Comparison of ENCODE assay signal across 1 cellular context in genomic region chr1:43349594-43350306, GRCh38.
TF ChIP-seq lines count a peak whose summit lies in the region.

No MANE protein-coding gene starts in this region.

TF ChIP-seq in HEK293, 187 proteins besides CTCF, POLR2A, EP300 and RAD21 (continued from another document and continues in another):
- TF ChIP-seq, protein P1, sequence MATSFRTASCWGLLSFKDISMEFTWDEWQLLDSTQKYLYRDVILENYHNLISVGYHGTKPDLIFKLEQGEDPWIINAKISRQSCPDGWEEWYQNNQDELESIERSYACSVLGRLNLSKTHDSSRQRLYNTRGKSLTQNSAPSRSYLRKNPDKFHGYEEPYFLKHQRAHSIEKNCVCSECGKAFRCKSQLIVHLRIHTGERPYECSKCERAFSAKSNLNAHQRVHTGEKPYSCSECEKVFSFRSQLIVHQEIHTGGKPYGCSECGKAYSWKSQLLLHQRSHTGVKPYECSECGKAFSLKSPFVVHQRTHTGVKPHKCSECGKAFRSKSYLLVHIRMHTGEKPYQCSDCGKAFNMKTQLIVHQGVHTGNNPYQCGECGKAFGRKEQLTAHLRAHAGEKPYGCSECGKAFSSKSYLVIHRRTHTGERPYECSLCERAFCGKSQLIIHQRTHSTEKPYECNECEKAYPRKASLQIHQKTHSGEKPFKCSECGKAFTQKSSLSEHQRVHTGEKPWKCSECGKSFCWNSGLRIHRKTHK (tag by site-specific recombination; IDR thresholded peaks at IDR 0.05): no peak
- TF ChIP-seq KLF1 (tag by site-specific recombination; IDR thresholded peaks at IDR 0.05) (no peak; the same call in 1 of the 2 replicates), KLF8 (tag by site-specific recombination; IDR thresholded peaks at IDR 0.05) (peak; percentile 63; the same call in 1 of the 2 replicates), ZEB2 (tag by site-specific recombination; IDR thresholded peaks at IDR 0.05) (0 out of 2 replicates have a peak, but pooled peaks have one; percentile 16), HOXD13 (CRISPR knock-in tag; IDR thresholded peaks at IDR 0.05; ENCODE audit: borderline replicate concordance) (no peak), ZNF585B (tag by site-specific recombination; IDR thresholded peaks at IDR 0.05) (no peak), TRIM28 (IDR thresholded peaks at IDR 0.05; ENCODE audit: borderline replicate concordance, low read length) (no peak), PRDM2 (tag by site-specific recombination; IDR thresholded peaks at IDR 0.05; ENCODE audit: borderline replicate concordance) (no peak), ZNF596 (tag by site-specific recombination; IDR thresholded peaks at IDR 0.05) (no peak), ZNF549 (tag by site-specific recombination; IDR thresholded peaks at IDR 0.05) (no peak), ZBTB20 (tag by site-specific recombination; IDR thresholded peaks at IDR 0.05) (no peak), ZNF623 (tag by site-specific recombination; IDR thresholded peaks at IDR 0.05) (peak; percentile 44), ZNF600 (tag by site-specific recombination; IDR thresholded peaks at IDR 0.05) (0 out of 2 replicates have a peak, but pooled peaks have one; percentile 15), ZNF544 (tag by site-specific recombination; IDR thresholded peaks at IDR 0.05) (no peak), ZNF677 (tag by site-specific recombination; IDR thresholded peaks at IDR 0.05) (no peak), BCL6B (tag by site-specific recombination; IDR thresholded peaks at IDR 0.05) (no peak), YY1 (tag by site-specific recombination; IDR thresholded peaks at IDR 0.05) (no peak), ZNF777 (tag by site-specific recombination; IDR thresholded peaks at IDR 0.05; ENCODE audit: borderline replicate concordance) (0 out of 2 replicates have a peak, but pooled peaks have one; percentile 28), ZNF701 (tag by site-specific recombination; IDR thresholded peaks at IDR 0.05) (no peak), ZNF248 (tag by site-specific recombination; IDR thresholded peaks at IDR 0.05) (no peak), ZNF791 (tag by site-specific recombination; IDR thresholded peaks at IDR 0.05) (no peak), OSR2 (tag by site-specific recombination; IDR thresholded peaks at IDR 0.05) (no peak), GLI2 (tag by site-specific recombination; IDR thresholded peaks at IDR 0.05; ENCODE audit: borderline replicate concordance, low read depth) (no peak), PATZ1 (tag by site-specific recombination; IDR thresholded peaks at IDR 0.05) (peak; percentile 68; the same call in 1 of the 2 replicates), ZNF501 (tag by site-specific recombination; IDR thresholded peaks at IDR 0.05) (0 out of 2 replicates have a peak, but pooled peaks have one; percentile 2), ZFHX2 (tag by site-specific recombination; conservative IDR thresholded peaks at IDR 0.05) (peak; percentile 100; the same call in 1 of the 2 replicates), ZFP37 (tag by site-specific recombination; IDR thresholded peaks at IDR 0.05) (no peak), MEIS1 (CRISPR knock-in tag; IDR thresholded peaks at IDR 0.05; ENCODE audit: borderline replicate concordance) (no peak), ZNF223 (tag by site-specific recombination; IDR thresholded peaks at IDR 0.05) (no peak), ZNF2 (tag by site-specific recombination; IDR thresholded peaks at IDR 0.05) (peak; percentile 6; the same call in 1 of the 2 replicates), ZNF621 (tag by site-specific recombination; IDR thresholded peaks at IDR 0.05) (no peak), ZNF423 (tag by site-specific recombination; IDR thresholded peaks at IDR 0.05) (no peak), SALL2 (tag by site-specific recombination; IDR thresholded peaks at IDR 0.05; ENCODE audit: borderline replicate concordance) (no peak), ZSCAN16 (tag by site-specific recombination; IDR thresholded peaks at IDR 0.05) (no peak), ZNF302 (tag by site-specific recombination; IDR thresholded peaks at IDR 0.05; ENCODE audit: low read depth) (no peak)
- TF ChIP-seq, protein P2, sequence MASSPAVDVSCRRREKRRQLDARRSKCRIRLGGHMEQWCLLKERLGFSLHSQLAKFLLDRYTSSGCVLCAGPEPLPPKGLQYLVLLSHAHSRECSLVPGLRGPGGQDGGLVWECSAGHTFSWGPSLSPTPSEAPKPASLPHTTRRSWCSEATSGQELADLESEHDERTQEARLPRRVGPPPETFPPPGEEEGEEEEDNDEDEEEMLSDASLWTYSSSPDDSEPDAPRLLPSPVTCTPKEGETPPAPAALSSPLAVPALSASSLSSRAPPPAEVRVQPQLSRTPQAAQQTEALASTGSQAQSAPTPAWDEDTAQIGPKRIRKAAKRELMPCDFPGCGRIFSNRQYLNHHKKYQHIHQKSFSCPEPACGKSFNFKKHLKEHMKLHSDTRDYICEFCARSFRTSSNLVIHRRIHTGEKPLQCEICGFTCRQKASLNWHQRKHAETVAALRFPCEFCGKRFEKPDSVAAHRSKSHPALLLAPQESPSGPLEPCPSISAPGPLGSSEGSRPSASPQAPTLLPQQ (tag by site-specific recombination; IDR thresholded peaks at IDR 0.05): no peak
- TF ChIP-seq, protein P3, sequence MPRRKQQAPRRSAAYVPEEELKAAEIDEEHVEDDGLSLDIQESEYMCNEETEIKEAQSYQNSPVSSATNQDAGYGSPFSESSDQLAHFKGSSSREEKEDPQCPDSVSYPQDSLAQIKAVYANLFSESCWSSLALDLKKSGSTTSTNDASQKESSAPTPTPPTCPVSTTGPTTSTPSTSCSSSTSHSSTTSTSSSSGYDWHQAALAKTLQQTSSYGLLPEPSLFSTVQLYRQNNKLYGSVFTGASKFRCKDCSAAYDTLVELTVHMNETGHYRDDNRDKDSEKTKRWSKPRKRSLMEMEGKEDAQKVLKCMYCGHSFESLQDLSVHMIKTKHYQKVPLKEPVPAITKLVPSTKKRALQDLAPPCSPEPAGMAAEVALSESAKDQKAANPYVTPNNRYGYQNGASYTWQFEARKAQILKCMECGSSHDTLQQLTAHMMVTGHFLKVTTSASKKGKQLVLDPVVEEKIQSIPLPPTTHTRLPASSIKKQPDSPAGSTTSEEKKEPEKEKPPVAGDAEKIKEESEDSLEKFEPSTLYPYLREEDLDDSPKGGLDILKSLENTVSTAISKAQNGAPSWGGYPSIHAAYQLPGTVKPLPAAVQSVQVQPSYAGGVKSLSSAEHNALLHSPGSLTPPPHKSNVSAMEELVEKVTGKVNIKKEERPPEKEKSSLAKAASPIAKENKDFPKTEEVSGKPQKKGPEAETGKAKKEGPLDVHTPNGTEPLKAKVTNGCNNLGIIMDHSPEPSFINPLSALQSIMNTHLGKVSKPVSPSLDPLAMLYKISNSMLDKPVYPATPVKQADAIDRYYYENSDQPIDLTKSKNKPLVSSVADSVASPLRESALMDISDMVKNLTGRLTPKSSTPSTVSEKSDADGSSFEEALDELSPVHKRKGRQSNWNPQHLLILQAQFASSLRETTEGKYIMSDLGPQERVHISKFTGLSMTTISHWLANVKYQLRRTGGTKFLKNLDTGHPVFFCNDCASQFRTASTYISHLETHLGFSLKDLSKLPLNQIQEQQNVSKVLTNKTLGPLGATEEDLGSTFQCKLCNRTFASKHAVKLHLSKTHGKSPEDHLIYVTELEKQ (tag by site-specific recombination; IDR thresholded peaks at IDR 0.05; ENCODE audit: borderline replicate concordance): no peak
- TF ChIP-seq, protein P4, sequence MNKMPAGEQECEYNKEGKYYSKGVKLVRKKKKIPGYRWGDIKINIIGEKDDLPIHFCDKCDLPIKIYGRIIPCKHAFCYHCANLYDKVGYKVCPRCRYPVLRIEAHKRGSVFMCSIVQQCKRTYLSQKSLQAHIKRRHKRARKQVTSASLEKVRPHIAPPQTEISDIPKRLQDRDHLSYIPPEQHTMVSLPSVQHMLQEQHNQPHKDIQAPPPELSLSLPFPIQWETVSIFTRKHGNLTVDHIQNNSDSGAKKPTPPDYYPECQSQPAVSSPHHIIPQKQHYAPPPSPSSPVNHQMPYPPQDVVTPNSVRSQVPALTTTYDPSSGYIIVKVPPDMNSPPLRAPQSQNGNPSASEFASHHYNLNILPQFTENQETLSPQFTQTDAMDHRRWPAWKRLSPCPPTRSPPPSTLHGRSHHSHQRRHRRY (tag by site-specific recombination; IDR thresholded peaks at IDR 0.05): no peak
- TF ChIP-seq, protein P5, sequence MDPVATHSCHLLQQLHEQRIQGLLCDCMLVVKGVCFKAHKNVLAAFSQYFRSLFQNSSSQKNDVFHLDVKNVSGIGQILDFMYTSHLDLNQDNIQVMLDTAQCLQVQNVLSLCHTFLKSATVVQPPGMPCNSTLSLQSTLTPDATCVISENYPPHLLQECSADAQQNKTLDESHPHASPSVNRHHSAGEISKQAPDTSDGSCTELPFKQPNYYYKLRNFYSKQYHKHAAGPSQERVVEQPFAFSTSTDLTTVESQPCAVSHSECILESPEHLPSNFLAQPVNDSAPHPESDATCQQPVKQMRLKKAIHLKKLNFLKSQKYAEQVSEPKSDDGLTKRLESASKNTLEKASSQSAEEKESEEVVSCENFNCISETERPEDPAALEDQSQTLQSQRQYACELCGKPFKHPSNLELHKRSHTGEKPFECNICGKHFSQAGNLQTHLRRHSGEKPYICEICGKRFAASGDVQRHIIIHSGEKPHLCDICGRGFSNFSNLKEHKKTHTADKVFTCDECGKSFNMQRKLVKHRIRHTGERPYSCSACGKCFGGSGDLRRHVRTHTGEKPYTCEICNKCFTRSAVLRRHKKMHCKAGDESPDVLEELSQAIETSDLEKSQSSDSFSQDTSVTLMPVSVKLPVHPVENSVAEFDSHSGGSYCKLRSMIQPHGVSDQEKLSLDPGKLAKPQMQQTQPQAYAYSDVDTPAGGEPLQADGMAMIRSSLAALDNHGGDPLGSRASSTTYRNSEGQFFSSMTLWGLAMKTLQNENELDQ (tag by site-specific recombination; IDR thresholded peaks at IDR 0.05; ENCODE audit: low read depth): no peak
- TF ChIP-seq, protein P6, sequence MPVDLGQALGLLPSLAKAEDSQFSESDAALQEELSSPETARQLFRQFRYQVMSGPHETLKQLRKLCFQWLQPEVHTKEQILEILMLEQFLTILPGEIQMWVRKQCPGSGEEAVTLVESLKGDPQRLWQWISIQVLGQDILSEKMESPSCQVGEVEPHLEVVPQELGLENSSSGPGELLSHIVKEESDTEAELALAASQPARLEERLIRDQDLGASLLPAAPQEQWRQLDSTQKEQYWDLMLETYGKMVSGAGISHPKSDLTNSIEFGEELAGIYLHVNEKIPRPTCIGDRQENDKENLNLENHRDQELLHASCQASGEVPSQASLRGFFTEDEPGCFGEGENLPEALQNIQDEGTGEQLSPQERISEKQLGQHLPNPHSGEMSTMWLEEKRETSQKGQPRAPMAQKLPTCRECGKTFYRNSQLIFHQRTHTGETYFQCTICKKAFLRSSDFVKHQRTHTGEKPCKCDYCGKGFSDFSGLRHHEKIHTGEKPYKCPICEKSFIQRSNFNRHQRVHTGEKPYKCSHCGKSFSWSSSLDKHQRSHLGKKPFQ (tag by site-specific recombination; IDR thresholded peaks at IDR 0.05): no peak
